ENCODE assay signal across 34 cellular contexts in the genomic region with DNA sequence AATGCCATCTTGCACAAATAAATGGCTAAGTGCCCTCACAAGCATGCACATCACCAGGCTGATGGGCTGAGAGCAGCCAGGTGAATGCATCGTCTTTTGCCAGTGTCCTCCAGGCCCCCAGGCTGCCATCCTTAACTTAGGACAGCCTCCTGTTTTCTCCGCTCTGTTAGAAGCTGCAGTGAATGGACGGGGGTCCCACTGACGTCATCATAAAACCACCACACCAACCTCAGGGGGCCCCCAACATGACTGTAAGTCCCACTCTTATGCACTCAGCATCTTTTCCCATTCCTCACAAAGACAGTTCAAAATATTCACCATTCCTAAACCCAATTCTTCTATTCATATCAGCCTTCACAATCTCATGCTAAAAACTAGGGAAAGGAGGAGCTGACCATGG.
"Had no signal": no experiment of that assay in that cellular context is flagged by ENCODE, and none has a peak within 500 bp of the region (broad histone marks: within the 10 kb centered on the region; RNA-seq: fewer than 3 reads in every experiment).

No MANE protein-coding gene starts in this region.

- H3K27ac ChIP-seq: KMS-11 had no signal

- H3K36me3 ChIP-seq: MG63 had no signal

- H3K27me3 ChIP-seq: MG63 had no signal

- H3K4me3 ChIP-seq: MG63 had no signal

- H3K4me2 ChIP-seq: KMS-11 had no signal

- DNase-seq: Karpas-422, Kasumi-1, KG1, MG63, MM.1S, MV-4-11, NCI-H1048, NCI-H1092, NCI-H1092 treated with DMSO at 0.1 percent for 48 hours, NCI-H1105, NCI-H1105 treated with DMSO at 0.1 percent for 48 hours, NCI-H1417, NCI-H1417 treated with DMSO at 0.1 percent for 48 hours, NCI-H1436, NCI-H1436 treated with DMSO at 0.1 percent for 48 hours, NCI-H146, NCI-H1694, NCI-H1694 treated with DMSO at 0.1 percent for 48 hours, NCI-H187, NCI-H187 treated with DMSO at 0.1 percent for 48 hours, NCI-H1930, NCI-H2029, NCI-H2029 treated with DMSO at 0.1 percent for 48 hours, NCI-H2081, NCI-H2081 treated with DMSO at 0.1 percent for 48 hours, NCI-H2107, NCI-H2171, NCI-H2171 treated with DMSO at 0.1 percent for 48 hours, NCI-H2227 treated with DMSO at 0.1 percent for 48 hours, NCI-H226, NCI-H345, NCI-H446, NCI-H446 treated with DMSO at 0.1 percent for 48 hours had no signal

- H3K9me3 ChIP-seq: MG63 had no signal

- H3K9ac ChIP-seq: KMS-11 had no signal
